In genomic region chr19:14460935-14461334, GRCh38 we compare ENCODE assay signal across 19 cellular contexts. TPM values are rescaled to one million over a fixed set of nuclear protein-coding genes. Genes with fewer than 3 reads are reported as not detected.
DNase-seq lines count a peak whose midpoint lies in the region; ATAC-seq lines count a peak whose summit lies in the region.
"Had no signal": no experiment of that assay in that cellular context is flagged by ENCODE, and none has a peak within 500 bp of the region (broad histone marks: within the 10 kb centered on the region; RNA-seq: fewer than 3 reads in every experiment).

No MANE protein-coding gene starts in this region.

- no peaks in the 10 kb centered on the region for H3K9me3 Mint-ChIP-seq in activated naive CD4-positive, alpha-beta T cell treated with anti-CD3 and anti-CD28 coated beads, Interleukin-2, amount 50 U/mL, for 24 hours
- no peaks in the 10 kb centered on the region for H3K9me3 Mint-ChIP-seq in activated naive CD4-positive, alpha-beta T cell treated with anti-CD3 and anti-CD28 coated beads, Interleukin-2, amount 10 ng/mL, durations not matched to agents 7 days and 5 days
- H3K9me3 Mint-ChIP-seq in central memory CD8-positive, alpha-beta T cell = no peaks in the 10 kb centered on the region
- no peaks in the 10 kb centered on the region for H3K9me3 Mint-ChIP-seq in natural killer cell treated with Interleukin-12 subunit alpha and Interleukin-12 subunit beta and Interleukin-15 and Interleukin-18, amount 100 ng/mL, for 72 hours
- H3K9me3 Mint-ChIP-seq: GM23338 had no signal

- H3K27me3 Mint-ChIP-seq in activated naive CD4-positive, alpha-beta T cell treated with anti-CD3 and anti-CD28 coated beads, Interleukin-2, amount 50 U/mL, for 24 hours = no peaks in the 10 kb centered on the region
- no peaks in the 10 kb centered on the region for H3K27me3 Mint-ChIP-seq in activated naive CD4-positive, alpha-beta T cell treated with anti-CD3 and anti-CD28 coated beads, Interleukin-2, amount 10 ng/mL, durations not matched to agents 7 days and 5 days
- no peaks in the 10 kb centered on the region for H3K27me3 Mint-ChIP-seq in central memory CD8-positive, alpha-beta T cell
- no peaks in the 10 kb centered on the region for H3K27me3 Mint-ChIP-seq in natural killer cell treated with Interleukin-12 subunit alpha and Interleukin-12 subunit beta and Interleukin-15 and Interleukin-18, amount 100 ng/mL, for 72 hours
- H3K27me3 Mint-ChIP-seq: CD4-positive, alpha-beta memory T cell had no signal

- H3K4me1 Mint-ChIP-seq in activated naive CD4-positive, alpha-beta T cell treated with anti-CD3 and anti-CD28 coated beads, Interleukin-2, amount 50 U/mL, for 24 hours = peaks cover 1% of the 10 kb centered on the region
- peaks cover 6% of the 10 kb centered on the region for H3K4me1 Mint-ChIP-seq in activated naive CD4-positive, alpha-beta T cell treated with anti-CD3 and anti-CD28 coated beads, Interleukin-2, amount 10 ng/mL, durations not matched to agents 7 days and 5 days
- peaks cover 32% of the 10 kb centered on the region for H3K4me1 Mint-ChIP-seq in central memory CD8-positive, alpha-beta T cell
- peaks cover 13 to 22% of the 10 kb centered on the region in 2 donors for H3K4me1 Mint-ChIP-seq in natural killer cell treated with Interleukin-12 subunit alpha and Interleukin-12 subunit beta and Interleukin-15 and Interleukin-18, amount 100 ng/mL, for 72 hours (ENCODE audit: low read depth in 2 of 2)
- H3K4me1 Mint-ChIP-seq: GM23338 had no signal

- no peak overlapping the region for H3K4me3 Mint-ChIP-seq in activated naive CD4-positive, alpha-beta T cell treated with anti-CD3 and anti-CD28 coated beads, Interleukin-2, amount 50 U/mL, for 24 hours
- no peak overlapping the region for H3K4me3 Mint-ChIP-seq in activated naive CD4-positive, alpha-beta T cell treated with anti-CD3 and anti-CD28 coated beads, Interleukin-2, amount 10 ng/mL, durations not matched to agents 7 days and 5 days
- no peak overlapping the region for H3K4me3 Mint-ChIP-seq in central memory CD8-positive, alpha-beta T cell
- peak overlapping the region; percentile 16 for H3K4me3 Mint-ChIP-seq in natural killer cell treated with Interleukin-12 subunit alpha and Interleukin-12 subunit beta and Interleukin-15 and Interleukin-18, amount 100 ng/mL, for 72 hours
- H3K4me3 Mint-ChIP-seq: CD4-positive, alpha-beta memory T cell; GM23338 had no signal

- H3K27ac Mint-ChIP-seq in activated naive CD4-positive, alpha-beta T cell treated with anti-CD3 and anti-CD28 coated beads, Interleukin-2, amount 50 U/mL, for 24 hours = peak overlapping the region; percentile 78
- no peak overlapping the region for H3K27ac Mint-ChIP-seq in activated naive CD4-positive, alpha-beta T cell treated with anti-CD3 and anti-CD28 coated beads, Interleukin-2, amount 10 ng/mL, durations not matched to agents 7 days and 5 days
- H3K27ac Mint-ChIP-seq in central memory CD8-positive, alpha-beta T cell (ENCODE audit: low read depth) = peak overlapping the region; percentile 39
- H3K27ac Mint-ChIP-seq in natural killer cell treated with Interleukin-12 subunit alpha and Interleukin-12 subunit beta and Interleukin-15 and Interleukin-18, amount 100 ng/mL, for 72 hours = peak overlapping the region in 1 of 2 donors; percentile 1
- H3K27ac Mint-ChIP-seq: GM23338 had no signal

- ATAC-seq in central memory CD8-positive, alpha-beta T cell (replicated peaks; ENCODE audit: extremely low read depth, poor library complexity, severe bottlenecking) = no peak
- ATAC-seq in natural killer cell treated with Interleukin-12 subunit alpha and Interleukin-12 subunit beta and Interleukin-15 and Interleukin-18, amount 100 ng/mL, for 72 hours = no peak
- ATAC-seq: A549, GM23338 had no signal

- H3K36me3 Mint-ChIP-seq in activated naive CD4-positive, alpha-beta T cell treated with anti-CD3 and anti-CD28 coated beads, Interleukin-2, amount 50 U/mL, for 24 hours = peaks cover 7% of the 10 kb centered on the region
- H3K36me3 Mint-ChIP-seq in activated naive CD4-positive, alpha-beta T cell treated with anti-CD3 and anti-CD28 coated beads, Interleukin-2, amount 10 ng/mL, durations not matched to agents 7 days and 5 days = peaks cover 50% of the 10 kb centered on the region
- H3K36me3 Mint-ChIP-seq in central memory CD8-positive, alpha-beta T cell (ENCODE audit: insufficient read depth) = peaks cover 69% of the 10 kb centered on the region
- peaks cover 8% of the 10 kb centered on the region for H3K36me3 Mint-ChIP-seq in natural killer cell treated with Interleukin-12 subunit alpha and Interleukin-12 subunit beta and Interleukin-15 and Interleukin-18, amount 100 ng/mL, for 72 hours

- CTCF ChIA-PET in activated naive CD4-positive, alpha-beta T cell treated with anti-CD3 and anti-CD28 coated beads, Interleukin-2, amount 10 ng/mL, durations not matched to agents 7 days and 5 days (lab: Charles Lee) = interaction anchor here (1.6 kb wide), 1 partner anchor 12 kb away, joined by 4 read pairs; no protein-coding TSS in a partner anchor

- no peak for DNase-seq in activated naive CD4-positive, alpha-beta T cell treated with anti-CD3 and anti-CD28 coated beads, Interleukin-2, amount 10 ng/mL, durations not matched to agents 7 days and 5 days
- no peak for DNase-seq in central memory CD8-positive, alpha-beta T cell (ENCODE audit: low spot score in 2 of 2)
- DNase-seq in natural killer cell treated with Interleukin-12 subunit alpha and Interleukin-12 subunit beta and Interleukin-15 and Interleukin-18, amount 100 ng/mL, for 72 hours (ENCODE audit: low spot score) = no peak
- DNase-seq in mesenteric fat pad (ENCODE audit: low spot score) = no peak
- DNase-seq in 8988T = no peak
- DNase-seq: CD4-positive, alpha-beta memory T cell; DMS53; HCEC 1CT; IMR-90; Karpas-422; NCI-H1048; NCI-H1436; NCI-H1930; NCI-H226; NCI-H524 treated with DMSO at 0.1 percent for 48 hours; SHP77 had no signal

RNA-seq across cellular contexts. Expression of gene PTGER1, which starts 14.2 kb away (rescaled TPM):
- under 1 TPM; 0.31 to 0.67 TPM for total RNA-seq in natural killer cell treated with Interleukin-12 subunit alpha and Interleukin-12 subunit beta and Interleukin-15 and Interleukin-18, amount 100 ng/mL, for 72 hours
- total RNA-seq in mesenteric fat pad = 0.55 TPM
- total RNA-seq: CD4-positive, alpha-beta memory T cell; GM23338 had no signal

RNA-seq across cellular contexts. Expression of gene PKN1, which starts 27.8 kb away (rescaled TPM):
- total RNA-seq in natural killer cell treated with Interleukin-12 subunit alpha and Interleukin-12 subunit beta and Interleukin-15 and Interleukin-18, amount 100 ng/mL, for 72 hours = 100 to 1,000 TPM; 140 to 160 TPM
- total RNA-seq in mesenteric fat pad = 142 TPM

RNA-seq across cellular contexts. Expression of gene GIPC1, which starts 35.0 kb away (rescaled TPM):
- 10 to 100 TPM; 29.9 to 31.7 TPM for total RNA-seq in natural killer cell treated with Interleukin-12 subunit alpha and Interleukin-12 subunit beta and Interleukin-15 and Interleukin-18, amount 100 ng/mL, for 72 hours
- 75.7 TPM for total RNA-seq in mesenteric fat pad

RNA-seq across cellular contexts. Expression of gene DDX39A, which starts 41.8 kb away (rescaled TPM):
- 100 to 1,000 TPM; 225 to 449 TPM for total RNA-seq in natural killer cell treated with Interleukin-12 subunit alpha and Interleukin-12 subunit beta and Interleukin-15 and Interleukin-18, amount 100 ng/mL, for 72 hours
- 53.0 TPM for total RNA-seq in mesenteric fat pad

RNA-seq across cellular contexts. Expression of gene DNAJB1, which starts 57.3 kb away (rescaled TPM):
- total RNA-seq in natural killer cell treated with Interleukin-12 subunit alpha and Interleukin-12 subunit beta and Interleukin-15 and Interleukin-18, amount 100 ng/mL, for 72 hours = 10 to 100 TPM; 65.3 to 68.8 TPM
- 111 TPM for total RNA-seq in mesenteric fat pad
